ENCODE assay signal across 8 cellular contexts in genomic region chr3:187746059-187746453, GRCh38. TPM values are rescaled to one million over a fixed set of nuclear protein-coding genes. Genes with fewer than 3 reads are reported as not detected.
A peak's percentile ranks its signal among the peaks of the same experiment; 100 is the strongest.
DNase-seq lines count a peak whose midpoint lies in the region; TF ChIP-seq lines count a peak whose summit lies in the region.

No MANE protein-coding gene starts in this region.

- H3K9me3 Mint-ChIP-seq in CD8-positive, alpha-beta memory T cell, result no peaks in the 10 kb centered on the region

- H3K4me1 Mint-ChIP-seq in CD8-positive, alpha-beta memory T cell, result peaks cover 53 to 68% (median 63%) of the 10 kb centered on the region in 3 donors

- H3K4me3 Mint-ChIP-seq in CD8-positive, alpha-beta memory T cell, result peak overlapping the region; percentile 91 to 99 (median 98)

- H3K27me3 ChIP-seq in CD8-positive, alpha-beta memory T cell (ENCODE audit: insufficient read depth, low read length, poor library complexity, severe bottlenecking), result no peaks in the 10 kb centered on the region
- H3K27me3 ChIP-seq in NT2/D1 (ENCODE audit: insufficient read depth, insufficient read length) (peaks cover 34% of the 10 kb centered on the region), endocrine pancreas (ENCODE audit: control insufficient read depth, insufficient read depth, low read length) (no peaks in the 10 kb centered on the region), osteoblast (ENCODE audit: insufficient read depth, low read length) (no peaks in the 10 kb centered on the region)

- POLR2A ChIA-PET in CD8-positive, alpha-beta memory T cell (lab: Charles Lee), result interaction anchor here (0.7 to 1.5 kb wide), 9 partner anchors 53 to 1386 kb away, joined by 3 to 8 read pairs (median 5); no protein-coding TSS in a partner anchor

- H3K4me1 ChIP-seq in CD8-positive, alpha-beta memory T cell (ENCODE audit: insufficient read depth, low read length), result peaks cover 50% of the 10 kb centered on the region
- H3K4me1 ChIP-seq in NT2/D1 (ENCODE audit: insufficient read depth, insufficient read length), result no peaks in the 10 kb centered on the region
- peaks cover 7% of the 10 kb centered on the region for H3K4me1 ChIP-seq in endocrine pancreas (ENCODE audit: control insufficient read depth, insufficient read depth, low read length)
- H3K4me1 ChIP-seq in osteoblast (ENCODE audit: insufficient read depth, low read length), result peaks cover 26% of the 10 kb centered on the region

- H3K79me2 ChIP-seq in osteoblast (ENCODE audit: insufficient read depth, low read length), result peaks cover 38% of the 10 kb centered on the region

- no peak for DNase-seq in CD8-positive, alpha-beta memory T cell
- DNase-seq in NT2/D1 (ENCODE audit: low read depth, low spot score) (no peak), osteoblast (ENCODE audit: insufficient read length, low spot score, missing footprints) (no peak), GM19240 (ENCODE audit: insufficient read length, low spot score) (no peak), DMS 273 treated with DMSO at 0.1 percent for 48 hours (lab: John Stamatoyannopoulos, UW) (no peak), NCI-H128 (lab: John Stamatoyannopoulos, UW; ENCODE audit: unreplicated experiment) (no peak), NCI-H226 (no peak)

- H3K27ac Mint-ChIP-seq in CD8-positive, alpha-beta memory T cell, result peak overlapping the region; percentile 99 to 100 (median 99)

- H3K36me3 Mint-ChIP-seq in CD8-positive, alpha-beta memory T cell, result peaks cover 0 to 20% (median 0%) of the 10 kb centered on the region in 3 donors

- H3K4me2 ChIP-seq in osteoblast (ENCODE audit: insufficient read depth, low read length), result peak overlapping the region; percentile 100

- H3K9me3 ChIP-seq in CD8-positive, alpha-beta memory T cell (ENCODE audit: low read length), result no peaks in the 10 kb centered on the region
- H3K9me3 ChIP-seq in NT2/D1 (ENCODE audit: insufficient read depth, low read length) (no peaks in the 10 kb centered on the region), endocrine pancreas (ENCODE audit: control insufficient read depth, low read length) (no peaks in the 10 kb centered on the region), osteoblast (ENCODE audit: low read depth, low read length) (no peaks in the 10 kb centered on the region)

- CTCF ChIA-PET in CD8-positive, alpha-beta memory T cell (lab: Charles Lee), result interaction anchor here (0.7 to 5.2 kb wide), 14 partner anchors 53 to 1403 kb away, joined by 3 to 35 read pairs (median 4); no protein-coding TSS in a partner anchor

- no peak for TF ChIP-seq CTCF in osteoblast (IDR thresholded peaks at IDR 0.05; ENCODE audit: extremely low read depth, low read depth, low read length)

- peak overlapping the region; percentile 98 for H3K27ac ChIP-seq in CD8-positive, alpha-beta memory T cell (ENCODE audit: low read depth, low read length)
- peak overlapping the region; percentile 100 for H3K27ac ChIP-seq in osteoblast (ENCODE audit: low read depth, low read length)

- peak overlapping the region; percentile 78 for H3K4me3 ChIP-seq in CD8-positive, alpha-beta memory T cell (ENCODE audit: low read length)
- H3K4me3 ChIP-seq in NT2/D1 (ENCODE audit: insufficient read length, low read depth) (peak overlapping the region; percentile 74), endocrine pancreas (ENCODE audit: control insufficient read depth, insufficient read depth, low read length) (peak overlapping the region; percentile 92), osteoblast (ENCODE audit: insufficient read depth, low read length) (peak overlapping the region; percentile 93)

- no peaks in the 10 kb centered on the region for H3K27me3 Mint-ChIP-seq in CD8-positive, alpha-beta memory T cell

- H2AFZ ChIP-seq in osteoblast (ENCODE audit: low read length), result no peak overlapping the region

- H4K20me1 ChIP-seq in osteoblast (ENCODE audit: insufficient read depth, low read length), result peaks cover 6% of the 10 kb centered on the region

- H3K9ac ChIP-seq in NT2/D1 (ENCODE audit: insufficient read length, low read depth), result peak overlapping the region; percentile 65
- H3K9ac ChIP-seq in endocrine pancreas (ENCODE audit: control insufficient read depth, insufficient read depth, low read length), result no peak overlapping the region

- H3K36me3 ChIP-seq in CD8-positive, alpha-beta memory T cell (ENCODE audit: insufficient read depth, low read length), result no peaks in the 10 kb centered on the region
- H3K36me3 ChIP-seq in NT2/D1 (ENCODE audit: insufficient read depth, insufficient read length, low read length), result no peaks in the 10 kb centered on the region
- no peaks in the 10 kb centered on the region for H3K36me3 ChIP-seq in endocrine pancreas (ENCODE audit: control insufficient read depth, insufficient read depth, low read length)
- H3K36me3 ChIP-seq in osteoblast (ENCODE audit: insufficient read depth, low read length), result no peaks in the 10 kb centered on the region

RNA-seq across cellular contexts. Expression of gene BCL6, which starts 0.8 kb away (rescaled TPM):
- total RNA-seq in CD8-positive, alpha-beta memory T cell, result 10 to 100 TPM; 17.1 to 17.2 TPM
- 1.8 TPM for polyA plus RNA-seq in CD8-positive, alpha-beta memory T cell
- total RNA-seq in osteoblast, result 35.4 and 40.2 TPM in 2 replicates

RNA-seq across cellular contexts. Expression of gene RTP2, which starts 43.7 kb away (rescaled TPM):
- total RNA-seq in CD8-positive, alpha-beta memory T cell, result not detected
- not detected for polyA plus RNA-seq in CD8-positive, alpha-beta memory T cell
- not detected in 2 replicates for total RNA-seq in osteoblast
